ENCODE assay signal across 1 cellular context in the genomic region with DNA sequence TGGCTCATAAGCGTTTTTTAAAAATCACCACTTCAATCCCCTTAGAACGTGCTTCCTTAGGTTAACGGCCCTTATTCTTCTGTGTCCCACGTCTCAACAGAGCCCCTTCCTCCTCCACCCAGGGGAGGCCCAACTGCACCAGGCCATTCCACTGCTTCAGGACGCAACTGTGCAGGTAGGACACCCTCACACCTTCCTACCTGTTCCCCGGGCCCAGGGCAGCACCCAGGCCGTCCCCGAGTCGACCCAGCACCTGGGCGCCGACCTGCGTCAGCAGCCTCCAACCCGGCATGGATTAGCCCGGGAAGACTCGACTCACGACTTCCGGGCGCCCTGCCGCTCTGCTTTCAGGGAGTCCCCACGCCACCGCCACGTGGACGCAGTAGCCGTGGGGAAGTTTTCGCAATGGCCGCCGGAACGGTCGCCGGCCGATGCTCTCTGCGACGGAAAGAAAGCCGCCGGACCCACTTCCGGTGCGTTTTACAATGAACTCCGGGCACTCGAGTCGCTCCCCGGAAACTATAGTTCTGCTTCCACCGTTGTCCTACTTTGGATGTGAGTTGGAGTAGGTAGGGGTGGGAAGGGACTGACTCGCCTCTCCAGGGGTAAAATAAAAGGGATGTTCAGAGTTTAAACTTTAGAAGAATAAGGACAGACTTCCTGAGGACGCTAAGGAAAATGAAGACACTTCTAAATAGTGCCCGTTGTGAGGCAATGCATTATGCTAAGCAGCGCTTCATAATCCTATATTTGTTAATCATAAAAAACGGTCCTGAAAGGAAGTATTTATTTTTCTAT.
TF ChIP-seq lines count a peak whose summit lies in the region.

A gene (minus strand): TSS at position 442 of the 798 bp plus-strand sequence. CDS start 150 bp downstream, at position 292.

TF ChIP-seq in WTC11, 78 proteins besides CTCF, POLR2A, EP300 and RAD21 (continued from another document):
- TF ChIP-seq, protein P1, sequence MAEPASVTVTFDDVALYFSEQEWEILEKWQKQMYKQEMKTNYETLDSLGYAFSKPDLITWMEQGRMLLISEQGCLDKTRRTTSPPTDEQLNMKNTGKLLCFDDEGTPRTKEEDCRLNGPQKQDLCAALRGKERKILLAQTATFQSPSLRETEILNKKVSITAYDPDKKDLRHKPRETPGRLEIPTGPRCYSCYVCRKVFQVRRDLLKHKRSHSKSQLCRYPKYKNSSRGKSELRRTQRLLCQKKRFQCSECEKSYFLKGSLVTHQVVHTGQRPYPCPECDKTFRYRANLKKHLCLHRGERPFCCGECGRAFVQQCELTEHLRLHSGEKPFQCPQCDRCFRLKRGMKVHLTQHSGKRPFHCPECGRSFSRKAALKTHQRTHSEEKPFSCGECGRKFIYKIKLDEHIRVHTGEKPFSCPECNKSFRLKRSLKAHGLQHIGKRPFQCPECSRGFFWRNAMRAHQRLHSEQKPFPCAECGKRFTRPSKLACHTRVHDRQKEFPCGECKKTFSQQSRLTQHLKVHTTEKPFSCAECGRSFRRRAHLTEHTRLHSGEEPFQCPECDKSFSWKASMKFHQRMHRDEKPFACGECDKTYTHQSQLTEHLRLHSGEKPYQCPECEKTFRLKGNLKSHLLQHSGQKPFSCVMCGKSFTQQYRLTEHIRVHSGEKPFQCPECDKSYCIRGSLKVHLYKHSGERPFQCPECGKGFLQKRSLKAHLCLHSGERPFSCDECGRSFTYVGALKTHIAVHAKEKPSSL (CRISPR knock-in tag; conservative IDR thresholded peaks at IDR 0.05): 0 out of 2 replicates have a peak, but pooled peaks have one; percentile 54
- TF ChIP-seq ZNF121 (CRISPR knock-in tag; IDR thresholded peaks at IDR 0.05) (no peak), FOXJ3 (CRISPR knock-in tag; IDR thresholded peaks at IDR 0.05; ENCODE audit: borderline replicate concordance) (no peak), TEAD4 (CRISPR knock-in tag; IDR thresholded peaks at IDR 0.05) (0 out of 2 replicates have a peak, but pooled peaks have one; percentile 64), ZNF219 (CRISPR knock-in tag; IDR thresholded peaks at IDR 0.05; ENCODE audit: borderline replicate concordance) (no peak), ATF1 (CRISPR knock-in tag; IDR thresholded peaks at IDR 0.05) (peak; percentile 88), ESRRA (CRISPR knock-in tag; IDR thresholded peaks at IDR 0.05; ENCODE audit: borderline replicate concordance) (peak; percentile 85)
- TF ChIP-seq, protein P2, sequence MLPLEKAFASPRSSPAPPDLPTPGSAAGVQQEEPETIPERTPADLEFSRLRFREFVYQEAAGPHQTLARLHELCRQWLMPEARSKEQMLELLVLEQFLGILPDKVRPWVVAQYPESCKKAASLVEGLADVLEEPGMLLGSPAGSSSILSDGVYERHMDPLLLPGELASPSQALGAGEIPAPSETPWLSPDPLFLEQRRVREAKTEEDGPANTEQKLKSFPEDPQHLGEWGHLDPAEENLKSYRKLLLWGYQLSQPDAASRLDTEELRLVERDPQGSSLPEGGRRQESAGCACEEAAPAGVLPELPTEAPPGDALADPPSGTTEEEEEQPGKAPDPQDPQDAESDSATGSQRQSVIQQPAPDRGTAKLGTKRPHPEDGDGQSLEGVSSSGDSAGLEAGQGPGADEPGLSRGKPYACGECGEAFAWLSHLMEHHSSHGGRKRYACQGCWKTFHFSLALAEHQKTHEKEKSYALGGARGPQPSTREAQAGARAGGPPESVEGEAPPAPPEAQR (CRISPR knock-in tag; IDR thresholded peaks at IDR 0.05): no peak
